8 cellular contexts compared by ENCODE assay signal in genomic region chr2:45643543-45644542, GRCh38. TPM values are rescaled to one million over a fixed set of nuclear protein-coding genes. Genes with fewer than 3 reads are reported as not detected.
DNase-seq lines count a peak whose midpoint lies in the region; ATAC-seq and TF ChIP-seq lines count a peak whose summit lies in the region.

No MANE protein-coding gene starts in this region.

- H3K36me3 Mint-ChIP-seq in chondrocyte (ENCODE audit: low read depth), result no peaks in the 10 kb centered on the region

- H3K9me3 Mint-ChIP-seq in chondrocyte (ENCODE audit: low read depth), result no peaks in the 10 kb centered on the region

- TF ChIP-seq CTCF in GM06990 (IDR thresholded peaks at IDR 0.05; ENCODE audit: insufficient read depth, low read length, poor library complexity, severe bottlenecking), result peak; percentile 47
- peak; percentile 84 for TF ChIP-seq CTCF in HEK293 (tag by site-specific recombination; IDR thresholded peaks at IDR 0.05)
- peak; percentile 99 for TF ChIP-seq CTCF in chondrocyte (IDR thresholded peaks at IDR 0.05)

- peaks cover 3% of the 10 kb centered on the region; the same call in 1 of the 2 replicates for H3K4me1 ChIP-seq in HEK293 (ENCODE audit: control insufficient read depth, insufficient read depth, low read length)

- no peaks in the 10 kb centered on the region for H3K9me3 ChIP-seq in HEK293 (ENCODE audit: control insufficient read depth, insufficient read depth, low read depth, low read length)

- H3K4me3 Mint-ChIP-seq in chondrocyte (ENCODE audit: unreplicated experiment), result peak overlapping the region; percentile 73

- CTCF ChIA-PET in HEK293 (lab: Yijun Ruan, JAX), result interaction anchor here (0.9 to 3.2 kb wide), 7 partner anchors 9 to 292 kb away, joined by 3 to 17 read pairs (median 7); no protein-coding TSS in a partner anchor

- peak overlapping the region; percentile 46 for H3K4me3 ChIP-seq in GM06990 (replicated peaks; ENCODE audit: low read depth, low read length)
- H3K4me3 ChIP-seq in HEK293 (ENCODE audit: low read depth, low read length), result peak overlapping the region; percentile 47

- peaks cover 3% of the 10 kb centered on the region; the same call in 1 of the 2 replicates for H3K27me3 ChIP-seq in GM06990 (replicated peaks; ENCODE audit: control insufficient read depth, insufficient read depth, low read length)

- no peak overlapping the region for H3K27ac Mint-ChIP-seq in chondrocyte (ENCODE audit: unreplicated experiment)

- H3K36me3 ChIP-seq in GM06990 (ENCODE audit: control insufficient read depth, insufficient read depth, low read length) (no peaks in the 10 kb centered on the region), HEK293 (ENCODE audit: control insufficient read depth in 2 of 2, insufficient read depth in 1 of 2, low read length in 2 of 2) (no peaks in the 10 kb centered on the region)

- peaks cover 11% of the 10 kb centered on the region for H3K4me1 Mint-ChIP-seq in chondrocyte (ENCODE audit: low read depth)

- intact Hi-C loops in left colon (cut with DNase I, micrococcal nuclease), result loop anchor here (5.0 kb wide), 1 partner anchor 293 kb away; no protein-coding TSS in a partner anchor

- H3K27me3 Mint-ChIP-seq in chondrocyte (ENCODE audit: low read depth), result peaks cover 20% of the 10 kb centered on the region

- peak; percentile 96 for ATAC-seq in left colon

- POLR2A ChIA-PET in HEK293 (lab: Yijun Ruan, JAX), result no interaction called here

- H3K27ac ChIP-seq in HEK293 (ENCODE audit: extremely low read depth, low read depth, low read length), result peak overlapping the region; percentile 49; the same call in 1 of the 2 replicates

- peak; percentile 78 for DNase-seq in GM06990 (ENCODE audit: extremely low read depth, insufficient read length)
- peak; percentile 66 for DNase-seq in NCI-H146 (lab: John Stamatoyannopoulos, UW)
- peak; percentile 40 for DNase-seq in activated CD4-positive, CD25-positive, alpha-beta regulatory T cell treated with anti-CD3 and anti-CD28 coated beads, Interleukin-2, amount 50 U/mL, for 16 hours (ENCODE audit: low read depth, low spot score)
- no peak for DNase-seq in chondrocyte (ENCODE audit: low spot score)
- DNase-seq in left colon, result peak in 1 of 2 donors; percentile 75
- peak; percentile 56 to 68 (median 56) for DNase-seq in stimulated activated CD4-positive, alpha-beta T cell treated with anti-CD3 and anti-CD28 coated beads, Interleukin-1b, Interleukin-23, amount 100 ng/mL, for 24 hours (ENCODE audit: low read depth in 4 of 4, low spot score in 1 of 4)
- DNase-seq in NK-92 treated with Interleukin-12 subunit alpha and Interleukin-12 subunit beta, amount 100 ng/mL, for 24 hours (lab: John Stamatoyannopoulos, UW), result no peak

TF ChIP-seq in HEK293, 187 proteins besides CTCF, POLR2A, EP300 and RAD21 (continues in another document):
- TF ChIP-seq ZIC2 (tag by site-specific recombination; IDR thresholded peaks at IDR 0.05) (peak; percentile 60), EGR2 (tag by site-specific recombination; IDR thresholded peaks at IDR 0.05; ENCODE audit: low read depth) (peak; percentile 30; the same call in 1 of the 2 replicates), YY1 (tag by site-specific recombination; IDR thresholded peaks at IDR 0.05) (0 out of 2 replicates have a peak, but pooled peaks have one; percentile 20), GLIS1 (tag by site-specific recombination; IDR thresholded peaks at IDR 0.05) (peak; percentile 24; the same call in 1 of the 2 replicates), ZNF221 (tag by site-specific recombination; IDR thresholded peaks at IDR 0.05; ENCODE audit: borderline replicate concordance) (no peak), ZNF654 (tag by site-specific recombination; IDR thresholded peaks at IDR 0.05; ENCODE audit: low read depth) (peak; percentile 42), ZNF621 (tag by site-specific recombination; IDR thresholded peaks at IDR 0.05) (no peak), ZNF610 (tag by site-specific recombination; IDR thresholded peaks at IDR 0.05; ENCODE audit: borderline replicate concordance) (0 out of 2 replicates have a peak, but pooled peaks have one; percentile 21), SCRT2 (tag by site-specific recombination; IDR thresholded peaks at IDR 0.05) (no peak), ZNF24 (tag by site-specific recombination; IDR thresholded peaks at IDR 0.05) (0 out of 2 replicates have a peak, but pooled peaks have one; percentile 5), ZNF133 (tag by site-specific recombination; IDR thresholded peaks at IDR 0.05) (no peak), ZNF561 (tag by site-specific recombination; IDR thresholded peaks at IDR 0.05; ENCODE audit: borderline replicate concordance) (peak; percentile 74; the same call in 1 of the 2 replicates), GLIS2 (tag by site-specific recombination; IDR thresholded peaks at IDR 0.05) (peak; percentile 48; the same call in 1 of the 2 replicates), ZNF350 (tag by site-specific recombination; IDR thresholded peaks at IDR 0.05) (no peak), KLF8 (tag by site-specific recombination; IDR thresholded peaks at IDR 0.05) (peak; percentile 29; the same call in 1 of the 2 replicates), ZNF335 (tag by site-specific recombination; conservative IDR thresholded peaks at IDR 0.05) (peak; percentile 86), ZBTB8A (tag by site-specific recombination; IDR thresholded peaks at IDR 0.05) (peak; percentile 49; the same call in 1 of the 2 replicates), SP7 (tag by site-specific recombination; IDR thresholded peaks at IDR 0.05) (0 out of 2 replicates have a peak, but pooled peaks have one; percentile 21), ZNF692 (tag by site-specific recombination; IDR thresholded peaks at IDR 0.05) (peak; percentile 44; the same call in 1 of the 2 replicates), ZEB2 (tag by site-specific recombination; IDR thresholded peaks at IDR 0.05) (0 out of 2 replicates have a peak, but pooled peaks have one; percentile 37), ZNF501 (tag by site-specific recombination; IDR thresholded peaks at IDR 0.05) (0 out of 2 replicates have a peak, but pooled peaks have one; percentile 16), IKZF3 (tag by site-specific recombination; IDR thresholded peaks at IDR 0.05) (no peak), TSHZ1 (tag by site-specific recombination; IDR thresholded peaks at IDR 0.05; ENCODE audit: borderline replicate concordance) (no peak), ZBTB26 (tag by site-specific recombination; optimal IDR thresholded peaks at IDR 0.05) (peak; percentile 55), ZBTB17 (tag by site-specific recombination; IDR thresholded peaks at IDR 0.05) (peak; percentile 57; the same call in 1 of the 2 replicates), ZSCAN30 (tag by site-specific recombination; IDR thresholded peaks at IDR 0.05) (peak; percentile 96)

RNA-seq across cellular contexts. Expression of gene PRKCE, which starts 7.6 kb away (rescaled TPM):
- total RNA-seq in chondrocyte (8.6 to 12.0 TPM (median 9.6 TPM) in 3 replicates), left colon (10 to 100 TPM; 22.2 to 29.2 TPM)

RNA-seq across cellular contexts. Expression of gene SRBD1, which starts 32.8 kb away (rescaled TPM):
- total RNA-seq in chondrocyte (9.9 to 14.7 TPM (median 11.2 TPM) in 3 replicates), left colon (10 to 100 TPM; 14.6 to 16.2 TPM)

Comparison
In these comparisons a context has a peak if more than half of its experiments do, and no peak if none do; other contexts are left out.
1. DNase-seq: peak in GM06990 (single experiment), NCI-H146 (single experiment), activated CD4-positive, CD25-positive, alpha-beta regulatory T cell treated with anti-CD3 and anti-CD28 coated beads, Interleukin-2, amount 50 U/mL, for 16 hours (single experiment) and stimulated activated CD4-positive, alpha-beta T cell treated with anti-CD3 and anti-CD28 coated beads, Interleukin-1b, Interleukin-23, amount 100 ng/mL, for 24 hours (4 of 4); none in chondrocyte (single experiment) and NK-92 treated with Interleukin-12 subunit alpha and Interleukin-12 subunit beta, amount 100 ng/mL, for 24 hours (single experiment).
2. CTCF ChIP-seq: peak in every context shown above with its lines; median percentile 99 in chondrocyte; 84 in HEK293; 47 in GM06990.